ENCODE assay signal across 22 cellular contexts in genomic region chr6:34071884-34072379, GRCh38.
DNase-seq lines count a peak whose midpoint lies in the region; FAIRE-seq and TF ChIP-seq lines count a peak whose summit lies in the region.
"Had no signal": no experiment of that assay in that cellular context is flagged by ENCODE, and none has a peak within 500 bp of the region (broad histone marks: within the 10 kb centered on the region; RNA-seq: fewer than 3 reads in every experiment).

No MANE protein-coding gene starts in this region.

- no peak overlapping the region for H2BK120ac ChIP-seq in trophoblast cell (ENCODE audit: insufficient read depth, low read length, poor library complexity)

- H3K79me2 ChIP-seq in endothelial cell of umbilical vein (ENCODE audit: control insufficient read depth, insufficient read depth, low read length) (no peaks in the 10 kb centered on the region), trophoblast cell (ENCODE audit: control insufficient read depth, insufficient read depth, low read length, poor library complexity) (no peaks in the 10 kb centered on the region)

- H3K27me3 ChIP-seq in endothelial cell of umbilical vein (ENCODE audit: control insufficient read depth in 2 of 2, insufficient read depth in 2 of 2, low read length in 2 of 2): no peaks in the 10 kb centered on the region
- H3K27me3 ChIP-seq in trophoblast cell (ENCODE audit: insufficient read depth, low read length): no peaks in the 10 kb centered on the region
- H3K27me3 ChIP-seq: BE2C had no signal

- H4K20me1 ChIP-seq in endothelial cell of umbilical vein (replicated peaks; ENCODE audit: control insufficient read depth, extremely low read depth, insufficient read depth, low read length): no peaks in the 10 kb centered on the region

- peak; percentile 73 for FAIRE-seq in endothelial cell of umbilical vein (lab: Jason Lieb, UNC)
- FAIRE-seq: A204.1, GM19239, H54 had no signal

- H4K8ac ChIP-seq in trophoblast cell (ENCODE audit: low read depth, low read length): no peak overlapping the region

- H3K4me3 Mint-ChIP-seq in activated CD4-positive, alpha-beta T cell treated with anti-CD3 and anti-CD28 coated beads, Interleukin-2, amount 10 ng/mL, durations not matched to agents 7 days and 5 days: no peak overlapping the region
- H3K4me3 Mint-ChIP-seq: CD4-positive, CD25-positive, alpha-beta regulatory T cell; HFFc6 had no signal

- DNase-seq in SK-N-DZ (ENCODE audit: low spot score) (peak; percentile 18), endothelial cell of umbilical vein (ENCODE audit: low read depth, low spot score) (peak; percentile 6), trophoblast cell (no peak), epidermal melanocyte (ENCODE audit: insufficient read length, low spot score) (no peak), NCI-H524 treated with DMSO at 0.1 percent for 48 hours (lab: John Stamatoyannopoulos, UW) (no peak)
- DNase-seq in activated CD4-positive, alpha-beta T cell treated with anti-CD3 and anti-CD28 coated beads, Interleukin-2, amount 10 ng/mL, durations not matched to agents 7 days and 5 days: no peak
- no peak for DNase-seq in activated CD4-positive, alpha-beta T cell treated with anti-CD3 and anti-CD28 coated beads for 48 hours
- DNase-seq: ACHN; BE2C; C1 segment of cervical spinal cord; Caco-2; CD4-positive, CD25-positive, alpha-beta regulatory T cell; DMS153; DMS79; GDM1; GM23248; HCEC 1CT; HFFc6 had no signal

- no peaks in the 10 kb centered on the region for H3K36me3 ChIP-seq in HEK293 (ENCODE audit: control insufficient read depth in 2 of 2, insufficient read depth in 1 of 2, low read length in 2 of 2)
- no peaks in the 10 kb centered on the region for H3K36me3 ChIP-seq in endothelial cell of umbilical vein (ENCODE audit: control insufficient read depth in 2 of 2, extremely low read depth in 1 of 2, insufficient read depth in 2 of 2, low read length in 2 of 2)
- H3K36me3 ChIP-seq in trophoblast cell (ENCODE audit: control insufficient read depth in 1 of 2, insufficient read depth in 2 of 2, low read length in 2 of 2): no peaks in the 10 kb centered on the region
- H3K36me3 ChIP-seq: BE2C had no signal

- H3K4me1 ChIP-seq in HEK293 (ENCODE audit: control insufficient read depth, insufficient read depth, low read length) (no peaks in the 10 kb centered on the region), endothelial cell of umbilical vein (ENCODE audit: control insufficient read depth, extremely low read depth, insufficient read depth, low read length) (no peaks in the 10 kb centered on the region), trophoblast cell (ENCODE audit: control insufficient read depth in 1 of 2, insufficient read depth in 2 of 2, low read length in 2 of 2) (no peaks in the 10 kb centered on the region)
- H3K4me1 ChIP-seq: BE2C, Caco-2 had no signal

- no peaks in the 10 kb centered on the region for H3K79me1 ChIP-seq in trophoblast cell (ENCODE audit: low read length)

- H3K14ac ChIP-seq in trophoblast cell (ENCODE audit: low read length): no peak overlapping the region

- H3K9me3 ChIP-seq in HEK293 (ENCODE audit: control insufficient read depth, insufficient read depth, low read depth, low read length) (no peaks in the 10 kb centered on the region), endothelial cell of umbilical vein (replicated peaks; ENCODE audit: control insufficient read depth, insufficient read depth, low read length) (no peaks in the 10 kb centered on the region), trophoblast cell (ENCODE audit: insufficient read depth, low read depth, low read length) (peaks cover 17% of the 10 kb centered on the region)
- H3K9me3 ChIP-seq: Caco-2 had no signal

- no peak overlapping the region for H4K12ac ChIP-seq in trophoblast cell (ENCODE audit: low read depth, low read length)

- H4K91ac ChIP-seq in trophoblast cell (ENCODE audit: low read depth, low read length): no peak overlapping the region

- WGBS in trophoblast cell (ENCODE audit: extremely low coverage, insufficient coverage, insufficient read length): no CpG with 5 or more reads among the region's 1 CpG

- dilution Hi-C loops in endothelial cell of umbilical vein (cut with MboI; ENCODE audit: extremely low pct_ligation_motif_present, low sequenced_read_pairs): no loop called here

- H3K9me1 ChIP-seq in endothelial cell of umbilical vein (replicated peaks; ENCODE audit: control insufficient read depth, extremely low read depth, insufficient read depth, low read length): no peaks in the 10 kb centered on the region

- no peak overlapping the region for H3K4me2 ChIP-seq in endothelial cell of umbilical vein (ENCODE audit: insufficient read depth, low read length)
- no peak overlapping the region for H3K4me2 ChIP-seq in trophoblast cell (ENCODE audit: low read length)

- no peak overlapping the region for H2BK5ac ChIP-seq in trophoblast cell (ENCODE audit: low read depth, low read length, poor library complexity)

- H3K18ac ChIP-seq in trophoblast cell (ENCODE audit: low read length): no peak overlapping the region

- TF ChIP-seq POLR2A in endothelial cell of umbilical vein (IDR thresholded peaks at IDR 0.05; ENCODE audit: low read depth, low read length): no peak

- no peaks in the 10 kb centered on the region for H3K9me3 Mint-ChIP-seq in activated CD4-positive, alpha-beta T cell treated with anti-CD3 and anti-CD28 coated beads, Interleukin-2, amount 10 ng/mL, durations not matched to agents 7 days and 5 days
- H3K9me3 Mint-ChIP-seq: CD4-positive, CD25-positive, alpha-beta regulatory T cell; HFFc6 had no signal

- H3K4ac ChIP-seq in trophoblast cell (ENCODE audit: low read depth, low read length): no peak overlapping the region

- H3K27ac ChIP-seq in HEK293 (ENCODE audit: extremely low read depth, low read depth, low read length) (no peak overlapping the region), endothelial cell of umbilical vein (ENCODE audit: insufficient read depth, low read depth, low read length) (no peak overlapping the region), trophoblast cell (ENCODE audit: low read depth, low read length) (no peak overlapping the region)
- H3K27ac ChIP-seq: GM23248 had no signal

- H3K23ac ChIP-seq in trophoblast cell (ENCODE audit: low read length): peak overlapping the region; percentile 90

- H2AFZ ChIP-seq in endothelial cell of umbilical vein (ENCODE audit: low read depth, low read length) (no peak overlapping the region), trophoblast cell (ENCODE audit: insufficient read depth, low read length, poor library complexity) (no peak overlapping the region)
- H2AFZ ChIP-seq: GM23248 had no signal

- no peak overlapping the region for H2AK5ac ChIP-seq in trophoblast cell (ENCODE audit: low read length)

- POLR2A ChIA-PET in HEK293 (lab: Yijun Ruan, JAX) (no interaction called here), endothelial cell of umbilical vein (lab: Charles Lee) (no interaction called here)
- POLR2A ChIA-PET in activated CD4-positive, alpha-beta T cell treated with anti-CD3 and anti-CD28 coated beads, Interleukin-2, amount 10 ng/mL, durations not matched to agents 7 days and 5 days (lab: Charles Lee): no interaction called here

- H3K9ac ChIP-seq in endothelial cell of umbilical vein (replicated peaks; ENCODE audit: extremely low read depth, insufficient read depth, low read length): no peak overlapping the region
- H3K9ac ChIP-seq in trophoblast cell (ENCODE audit: low read length): peak overlapping the region; percentile 21
- H3K9ac ChIP-seq: GM23248 had no signal

- CTCF ChIA-PET in HEK293 (lab: Yijun Ruan, JAX) (no interaction called here), endothelial cell of umbilical vein (lab: Charles Lee) (no interaction called here)
- CTCF ChIA-PET in activated CD4-positive, alpha-beta T cell treated with anti-CD3 and anti-CD28 coated beads, Interleukin-2, amount 10 ng/mL, durations not matched to agents 7 days and 5 days (lab: Charles Lee): no interaction called here

- BruUV-seq in endothelial cell of umbilical vein (replicated peaks; lab: Mats Ljungman, UMichigan): no TSS peak

- H3K36me3 Mint-ChIP-seq in activated CD4-positive, alpha-beta T cell treated with anti-CD3 and anti-CD28 coated beads, Interleukin-2, amount 10 ng/mL, durations not matched to agents 7 days and 5 days (ENCODE audit: low read depth): no peaks in the 10 kb centered on the region
- H3K36me3 Mint-ChIP-seq: CD4-positive, CD25-positive, alpha-beta regulatory T cell had no signal

- no peak overlapping the region for H3K4me3 ChIP-seq in HEK293 (ENCODE audit: low read depth, low read length)
- H3K4me3 ChIP-seq in endothelial cell of umbilical vein (replicated peaks in 1 of 3; ENCODE audit: insufficient read depth in 1 of 3, low read depth in 1 of 3, low read length in 3 of 3): no peak overlapping the region
- H3K4me3 ChIP-seq in trophoblast cell (ENCODE audit: low read depth, low read length): peak overlapping the region; percentile 59
- H3K4me3 ChIP-seq: GM23248 had no signal

- H3K27me3 Mint-ChIP-seq in activated CD4-positive, alpha-beta T cell treated with anti-CD3 and anti-CD28 coated beads, Interleukin-2, amount 10 ng/mL, durations not matched to agents 7 days and 5 days: no peaks in the 10 kb centered on the region

- no peak overlapping the region for H2BK12ac ChIP-seq in trophoblast cell (ENCODE audit: low read length)

- no peaks in the 10 kb centered on the region for H3K4me1 Mint-ChIP-seq in activated CD4-positive, alpha-beta T cell treated with anti-CD3 and anti-CD28 coated beads, Interleukin-2, amount 10 ng/mL, durations not matched to agents 7 days and 5 days
- H3K4me1 Mint-ChIP-seq: CD4-positive, CD25-positive, alpha-beta regulatory T cell had no signal

- TF ChIP-seq CTCF in HEK293 (tag by site-specific recombination; IDR thresholded peaks at IDR 0.05) (no peak), endothelial cell of umbilical vein (IDR thresholded peaks at IDR 0.05; ENCODE audit: extremely low read depth in 1 of 2, insufficient read depth in 1 of 2, low read depth in 1 of 2, low read length in 2 of 2) (no peak)

- intact Hi-C loops in endothelial cell of umbilical vein (cut with micrococcal nuclease): no loop called here

- no peak overlapping the region for H3K27ac Mint-ChIP-seq in activated CD4-positive, alpha-beta T cell treated with anti-CD3 and anti-CD28 coated beads, Interleukin-2, amount 10 ng/mL, durations not matched to agents 7 days and 5 days
- H3K27ac Mint-ChIP-seq: CD4-positive, CD25-positive, alpha-beta regulatory T cell; HFFc6 had no signal

TF ChIP-seq in HEK293, 187 proteins besides CTCF, POLR2A, EP300 and RAD21 (continues in another document):
- peak; percentile 7; the same call in 1 of the 2 replicates for TF ChIP-seq ZNF571 (tag by site-specific recombination; IDR thresholded peaks at IDR 0.05)

TF ChIP-seq in endothelial cell of umbilical vein, 7 proteins besides CTCF, POLR2A, EP300 and RAD21 (continues in another document):
- no peak for TF ChIP-seq JUN (IDR thresholded peaks at IDR 0.05; ENCODE audit: borderline replicate concordance, insufficient read depth, insufficient read length, low read depth)
- no peak for TF ChIP-seq POLR2AphosphoS5 (IDR thresholded peaks at IDR 0.05; ENCODE audit: insufficient read depth, low read depth, low read length)
- TF ChIP-seq FOS (IDR thresholded peaks at IDR 0.05; ENCODE audit: borderline replicate concordance, insufficient read depth, low read length): no peak
- no peak for TF ChIP-seq MAX (IDR thresholded peaks at IDR 0.05; ENCODE audit: insufficient read depth, insufficient read length)

Comparison
In these comparisons a context has a peak if more than half of its experiments do, and no peak if none do; other contexts are left out.
1. DNase-seq: peak in SK-N-DZ (single experiment) and endothelial cell of umbilical vein (single experiment); none in trophoblast cell (0 of 2), activated CD4-positive, alpha-beta T cell treated with anti-CD3 and anti-CD28 coated beads, Interleukin-2, amount 10 ng/mL, durations not matched to agents 7 days and 5 days (single experiment), epidermal melanocyte (single experiment), activated CD4-positive, alpha-beta T cell treated with anti-CD3 and anti-CD28 coated beads for 48 hours (single experiment) and NCI-H524 treated with DMSO at 0.1 percent for 48 hours (single experiment).